ENCODE assay signal across 8 cellular contexts in the genomic region with DNA sequence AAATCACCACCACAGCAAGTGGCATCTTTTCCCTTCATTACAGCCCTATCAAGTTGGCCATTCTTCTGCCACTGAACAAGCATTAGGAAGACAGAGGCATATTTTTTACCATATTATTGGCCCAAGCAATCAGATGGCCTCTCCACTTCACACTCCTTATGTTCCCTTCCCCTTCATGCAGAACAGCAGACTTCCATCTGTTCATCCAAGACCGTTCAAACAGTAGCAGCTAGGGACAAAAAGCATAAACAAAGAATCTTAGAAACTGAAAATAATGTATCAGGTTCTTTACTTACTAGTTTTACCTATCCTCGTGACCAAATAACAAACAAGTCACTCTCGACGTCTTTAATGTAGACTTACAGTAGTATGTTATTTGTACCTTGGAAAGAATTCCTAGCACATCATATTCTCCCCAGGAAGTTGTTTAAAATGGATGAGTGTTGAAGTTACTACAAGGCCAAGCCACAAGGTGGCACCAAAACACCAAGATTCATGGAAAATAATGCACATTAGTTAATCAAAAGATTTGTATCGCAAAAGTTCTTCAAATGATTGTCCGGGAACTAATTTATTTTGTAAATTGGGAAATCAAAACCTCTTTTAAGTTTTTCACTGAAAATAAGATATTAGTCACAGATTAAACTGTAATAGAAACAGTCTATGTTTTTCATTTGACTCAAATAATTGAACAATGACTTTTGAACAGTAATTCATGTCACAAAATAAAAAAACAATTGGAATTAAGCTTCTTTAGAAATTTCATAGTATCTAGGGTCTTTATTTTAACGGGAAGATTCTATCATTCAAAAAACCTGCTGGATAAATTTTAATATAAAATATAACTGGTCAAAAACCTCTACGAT.
DNase-seq lines count a peak whose midpoint lies in the region; ATAC-seq and TF ChIP-seq lines count a peak whose summit lies in the region.

No MANE protein-coding gene starts in this region.

- peak; percentile 94 to 96 for TF ChIP-seq RAD21 in liver (IDR thresholded peaks at IDR 0.05)

- peak; percentile 83 for TF ChIP-seq CTCF in liver (IDR thresholded peaks at IDR 0.05; ENCODE audit: low read depth, low read length, missing input control)

- no peaks in the 10 kb centered on the region for H3K9me3 ChIP-seq in liver (ENCODE audit: control insufficient read depth in 4 of 4, low read length in 3 of 4)

- H3K36me3 ChIP-seq in liver (ENCODE audit: control insufficient read depth in 4 of 4, insufficient read depth in 3 of 4, low read depth in 1 of 4, low read length in 3 of 4): peaks cover 3 to 7% (median 5%) of the 10 kb centered on the region in 4 donors

- no peak for ATAC-seq in HG03571 (IDR thresholded peaks at IDR 0.05; ENCODE audit: unreplicated experiment)

- no peaks in the 10 kb centered on the region for H3K4me1 ChIP-seq in liver (ENCODE audit: control insufficient read depth in 4 of 4, insufficient read depth in 4 of 4, low read length in 3 of 4)

- no peak overlapping the region for H3K4me3 ChIP-seq in liver (ENCODE audit: low read depth in 1 of 3, low read length in 3 of 3)

- no peaks in the 10 kb centered on the region for H3K27me3 ChIP-seq in liver (ENCODE audit: control insufficient read depth in 4 of 4, insufficient read depth in 4 of 4, low read length in 3 of 4)

- H3K9ac ChIP-seq in liver (ENCODE audit: low read depth in 1 of 2, low read length in 2 of 2): no peak overlapping the region

- H3K27ac ChIP-seq in liver (ENCODE audit: low read depth in 1 of 2, low read length in 2 of 2): no peak overlapping the region

- 32% methylated on average over 8 of the region's 8 CpGs for WGBS in liver

- DNase-seq in activated effector memory CD4-positive, alpha-beta T cell treated with anti-CD3 and anti-CD28 coated beads, Interleukin-2, amount 50 U/mL, for 16 hours: peak; percentile 74
- DNase-seq in activated effector memory CD4-positive, alpha-beta T cell treated with Interleukin-2 at 50 U/mL for 16 hours: no peak
- DNase-seq in NCI-H1105 (lab: John Stamatoyannopoulos, UW) (peak; percentile 34), T-helper 1 cell (peak in 3 of 5 donors; percentile 5 to 33 (median 22))
- DNase-seq in central memory CD4-positive, alpha-beta T cell: peak; percentile 29
- peak; percentile 3 for DNase-seq in stimulated activated CD8-positive, alpha-beta memory T cell treated with anti-CD3 and anti-CD28 coated beads, Interleukin-15, amount 100 ng/mL, for 24 hours (ENCODE audit: low read depth)

TF ChIP-seq in liver, 16 proteins besides CTCF, POLR2A, EP300 and RAD21:
- TF ChIP-seq HNF4G (IDR thresholded peaks at IDR 0.05) (no peak), GABPA (IDR thresholded peaks at IDR 0.05 in 1 of 2, conservative IDR thresholded peaks at IDR 0.05 in 1 of 2) (no peak), NR2F2 (IDR thresholded peaks at IDR 0.05) (no peak), JUND (IDR thresholded peaks at IDR 0.05) (no peak), FOXA1 (IDR thresholded peaks at IDR 0.05) (no peak)
- TF ChIP-seq, protein P1, sequence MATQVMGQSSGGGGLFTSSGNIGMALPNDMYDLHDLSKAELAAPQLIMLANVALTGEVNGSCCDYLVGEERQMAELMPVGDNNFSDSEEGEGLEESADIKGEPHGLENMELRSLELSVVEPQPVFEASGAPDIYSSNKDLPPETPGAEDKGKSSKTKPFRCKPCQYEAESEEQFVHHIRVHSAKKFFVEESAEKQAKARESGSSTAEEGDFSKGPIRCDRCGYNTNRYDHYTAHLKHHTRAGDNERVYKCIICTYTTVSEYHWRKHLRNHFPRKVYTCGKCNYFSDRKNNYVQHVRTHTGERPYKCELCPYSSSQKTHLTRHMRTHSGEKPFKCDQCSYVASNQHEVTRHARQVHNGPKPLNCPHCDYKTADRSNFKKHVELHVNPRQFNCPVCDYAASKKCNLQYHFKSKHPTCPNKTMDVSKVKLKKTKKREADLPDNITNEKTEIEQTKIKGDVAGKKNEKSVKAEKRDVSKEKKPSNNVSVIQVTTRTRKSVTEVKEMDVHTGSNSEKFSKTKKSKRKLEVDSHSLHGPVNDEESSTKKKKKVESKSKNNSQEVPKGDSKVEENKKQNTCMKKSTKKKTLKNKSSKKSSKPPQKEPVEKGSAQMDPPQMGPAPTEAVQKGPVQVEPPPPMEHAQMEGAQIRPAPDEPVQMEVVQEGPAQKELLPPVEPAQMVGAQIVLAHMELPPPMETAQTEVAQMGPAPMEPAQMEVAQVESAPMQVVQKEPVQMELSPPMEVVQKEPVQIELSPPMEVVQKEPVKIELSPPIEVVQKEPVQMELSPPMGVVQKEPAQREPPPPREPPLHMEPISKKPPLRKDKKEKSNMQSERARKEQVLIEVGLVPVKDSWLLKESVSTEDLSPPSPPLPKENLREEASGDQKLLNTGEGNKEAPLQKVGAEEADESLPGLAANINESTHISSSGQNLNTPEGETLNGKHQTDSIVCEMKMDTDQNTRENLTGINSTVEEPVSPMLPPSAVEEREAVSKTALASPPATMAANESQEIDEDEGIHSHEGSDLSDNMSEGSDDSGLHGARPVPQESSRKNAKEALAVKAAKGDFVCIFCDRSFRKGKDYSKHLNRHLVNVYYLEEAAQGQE (IDR thresholded peaks at IDR 0.05): no peak
- TF ChIP-seq, protein P2, sequence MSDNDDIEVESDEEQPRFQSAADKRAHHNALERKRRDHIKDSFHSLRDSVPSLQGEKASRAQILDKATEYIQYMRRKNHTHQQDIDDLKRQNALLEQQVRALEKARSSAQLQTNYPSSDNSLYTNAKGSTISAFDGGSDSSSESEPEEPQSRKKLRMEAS (IDR thresholded peaks at IDR 0.05): no peak
